Comparison of ENCODE assay signal across 1 cellular context in the genomic region with DNA sequence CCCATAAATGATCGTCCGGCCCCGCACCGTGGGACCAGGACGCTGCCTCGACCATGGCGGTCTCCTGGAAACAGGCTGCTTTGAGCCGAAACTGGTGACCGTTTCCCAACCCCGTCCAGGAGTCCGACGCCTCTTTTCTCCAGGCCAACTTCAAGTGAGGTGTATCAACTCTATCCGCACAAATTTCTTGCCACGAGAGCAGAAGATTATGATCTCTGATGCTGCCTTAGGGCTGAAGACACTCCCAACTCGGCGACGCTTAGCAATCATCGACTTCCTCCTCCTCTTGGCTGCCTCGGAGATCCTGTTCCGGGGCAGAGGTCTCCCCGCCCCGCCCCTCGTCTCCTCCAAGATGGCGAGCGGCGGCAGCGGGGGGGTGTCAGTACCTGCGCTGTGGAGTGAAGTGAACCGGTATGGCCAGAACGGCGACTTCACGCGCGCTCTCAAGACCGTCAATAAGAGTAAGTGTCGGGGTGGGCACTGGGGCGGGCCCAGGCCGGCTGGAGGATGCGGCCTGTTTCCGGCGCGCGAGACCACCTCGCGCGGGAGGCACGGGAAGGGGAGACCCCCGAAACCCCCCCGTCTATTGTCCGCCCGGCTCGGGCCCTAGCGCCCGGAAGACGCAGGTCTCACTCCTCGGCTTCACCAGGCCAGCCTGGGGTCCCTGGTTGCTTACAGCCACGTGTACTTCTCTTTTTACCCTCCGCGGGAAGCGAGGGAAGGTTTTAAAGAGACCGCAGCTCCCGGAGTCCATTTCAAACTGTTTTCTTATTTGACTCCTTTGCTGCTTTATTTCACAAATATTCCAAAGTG.
TF ChIP-seq lines count a peak whose summit lies in the region.

Gene SRP72, plus strand, starts transcription at position 334 of the 813 bp plus-strand sequence. Its CDS starts 19 bp downstream, at position 353.

TF ChIP-seq in HepG2, 621 proteins besides CTCF, POLR2A, EP300 and RAD21 (continued from another document and continues in another):
- TF ChIP-seq, protein P1, sequence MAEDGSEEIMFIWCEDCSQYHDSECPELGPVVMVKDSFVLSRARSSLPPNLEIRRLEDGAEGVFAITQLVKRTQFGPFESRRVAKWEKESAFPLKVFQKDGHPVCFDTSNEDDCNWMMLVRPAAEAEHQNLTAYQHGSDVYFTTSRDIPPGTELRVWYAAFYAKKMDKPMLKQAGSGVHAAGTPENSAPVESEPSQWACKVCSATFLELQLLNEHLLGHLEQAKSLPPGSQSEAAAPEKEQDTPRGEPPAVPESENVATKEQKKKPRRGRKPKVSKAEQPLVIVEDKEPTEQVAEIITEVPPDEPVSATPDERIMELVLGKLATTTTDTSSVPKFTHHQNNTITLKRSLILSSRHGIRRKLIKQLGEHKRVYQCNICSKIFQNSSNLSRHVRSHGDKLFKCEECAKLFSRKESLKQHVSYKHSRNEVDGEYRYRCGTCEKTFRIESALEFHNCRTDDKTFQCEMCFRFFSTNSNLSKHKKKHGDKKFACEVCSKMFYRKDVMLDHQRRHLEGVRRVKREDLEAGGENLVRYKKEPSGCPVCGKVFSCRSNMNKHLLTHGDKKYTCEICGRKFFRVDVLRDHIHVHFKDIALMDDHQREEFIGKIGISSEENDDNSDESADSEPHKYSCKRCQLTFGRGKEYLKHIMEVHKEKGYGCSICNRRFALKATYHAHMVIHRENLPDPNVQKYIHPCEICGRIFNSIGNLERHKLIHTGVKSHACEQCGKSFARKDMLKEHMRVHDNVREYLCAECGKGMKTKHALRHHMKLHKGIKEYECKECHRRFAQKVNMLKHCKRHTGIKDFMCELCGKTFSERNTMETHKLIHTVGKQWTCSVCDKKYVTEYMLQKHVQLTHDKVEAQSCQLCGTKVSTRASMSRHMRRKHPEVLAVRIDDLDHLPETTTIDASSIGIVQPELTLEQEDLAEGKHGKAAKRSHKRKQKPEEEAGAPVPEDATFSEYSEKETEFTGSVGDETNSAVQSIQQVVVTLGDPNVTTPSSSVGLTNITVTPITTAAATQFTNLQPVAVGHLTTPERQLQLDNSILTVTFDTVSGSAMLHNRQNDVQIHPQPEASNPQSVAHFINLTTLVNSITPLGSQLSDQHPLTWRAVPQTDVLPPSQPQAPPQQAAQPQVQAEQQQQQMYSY (CRISPR knock-in tag; IDR thresholded peaks at IDR 0.05): no peak
- TF ChIP-seq TMF1 (CRISPR knock-in tag; IDR thresholded peaks at IDR 0.05; ENCODE audit: low read depth) (no peak), MIER3 (CRISPR knock-in tag; IDR thresholded peaks at IDR 0.05; ENCODE audit: borderline replicate concordance) (0 out of 2 replicates have a peak, but pooled peaks have one; percentile 56), RNF219 (CRISPR knock-in tag; IDR thresholded peaks at IDR 0.05) (0 out of 2 replicates have a peak, but pooled peaks have one; percentile 6), ZNF83 (CRISPR knock-in tag; IDR thresholded peaks at IDR 0.05; ENCODE audit: borderline replicate concordance) (0 out of 2 replicates have a peak, but pooled peaks have one; percentile 66), HHEX (CRISPR knock-in tag; IDR thresholded peaks at IDR 0.05) (0 out of 2 replicates have a peak, but pooled peaks have one; percentile 23), ZC3H4 (CRISPR knock-in tag; IDR thresholded peaks at IDR 0.05; ENCODE audit: borderline replicate concordance) (no peak), CREBL2 (CRISPR knock-in tag; IDR thresholded peaks at IDR 0.05; ENCODE audit: borderline replicate concordance) (0 out of 2 replicates have a peak, but pooled peaks have one; percentile 52), ZNF512 (CRISPR knock-in tag; IDR thresholded peaks at IDR 0.05) (peak; percentile 60; the same call in 1 of the 2 replicates), ZNF589 (CRISPR knock-in tag; conservative IDR thresholded peaks at IDR 0.05) (no peak), ZNF574 (CRISPR knock-in tag; IDR thresholded peaks at IDR 0.05) (peak; percentile 83), ZNF841 (CRISPR knock-in tag; IDR thresholded peaks at IDR 0.05; ENCODE audit: borderline replicate concordance) (no peak), ISL2 (CRISPR knock-in tag; IDR thresholded peaks at IDR 0.05) (0 out of 2 replicates have a peak, but pooled peaks have one; percentile 23), ZNF282 (IDR thresholded peaks at IDR 0.05; ENCODE audit: partially characterized antibody) (no peak), ZBTB2 (CRISPR knock-in tag; IDR thresholded peaks at IDR 0.05; ENCODE audit: low read depth) (no peak), ADNP (CRISPR knock-in tag; IDR thresholded peaks at IDR 0.05) (no peak), CBFB (CRISPR knock-in tag; IDR thresholded peaks at IDR 0.05) (0 out of 2 replicates have a peak, but pooled peaks have one; percentile 39), SMYD3 (CRISPR knock-in tag; IDR thresholded peaks at IDR 0.05) (no peak), ZNF12 (CRISPR knock-in tag; IDR thresholded peaks at IDR 0.05) (no peak), SYNCRIP (IDR thresholded peaks at IDR 0.05; ENCODE audit: insufficient read depth, low read depth, low read length) (no peak), ONECUT2 (CRISPR knock-in tag; IDR thresholded peaks at IDR 0.05) (no peak), ZNF607 (CRISPR knock-in tag; IDR thresholded peaks at IDR 0.05; ENCODE audit: borderline replicate concordance) (no peak; the same call in 1 of the 2 replicates), ZNF839 (CRISPR knock-in tag; IDR thresholded peaks at IDR 0.05; ENCODE audit: borderline replicate concordance) (no peak), HOXA3 (CRISPR knock-in tag; IDR thresholded peaks at IDR 0.05) (peak; percentile 84), TOPORS (CRISPR knock-in tag; IDR thresholded peaks at IDR 0.05) (no peak), ATF3 (CRISPR knock-in tag; IDR thresholded peaks at IDR 0.05) (peak; percentile 46; the same call in 1 of the 2 replicates), E2F1 (CRISPR knock-in tag; IDR thresholded peaks at IDR 0.05) (no peak), FOXM1 (CRISPR knock-in tag; IDR thresholded peaks at IDR 0.05) (no peak), U2AF1 (optimal IDR thresholded peaks at IDR 0.05; ENCODE audit: low read depth, low read length) (no peak), ZNF224 (CRISPR knock-in tag; IDR thresholded peaks at IDR 0.05) (no peak), NCOR1 (IDR thresholded peaks at IDR 0.05; ENCODE audit: borderline replicate concordance, low read length) (no peak; the same call in 1 of the 2 replicates), ZNF235 (CRISPR knock-in tag; IDR thresholded peaks at IDR 0.05; ENCODE audit: borderline replicate concordance) (0 out of 2 replicates have a peak, but pooled peaks have one; percentile 29), TCF7 (IDR thresholded peaks at IDR 0.05; ENCODE audit: low read depth) (no peak), ZNF678 (CRISPR knock-in tag; IDR thresholded peaks at IDR 0.05) (no peak), NKX3-1 (CRISPR knock-in tag; IDR thresholded peaks at IDR 0.05) (no peak), ATRX (CRISPR knock-in tag; IDR thresholded peaks at IDR 0.05; ENCODE audit: borderline replicate concordance) (no peak), SALL2 (CRISPR knock-in tag; IDR thresholded peaks at IDR 0.05) (peak; percentile 23; the same call in 1 of the 2 replicates), REL (CRISPR knock-in tag; conservative IDR thresholded peaks at IDR 0.05) (0 out of 2 replicates have a peak, but pooled peaks have one; percentile 43)
- TF ChIP-seq, protein P2, sequence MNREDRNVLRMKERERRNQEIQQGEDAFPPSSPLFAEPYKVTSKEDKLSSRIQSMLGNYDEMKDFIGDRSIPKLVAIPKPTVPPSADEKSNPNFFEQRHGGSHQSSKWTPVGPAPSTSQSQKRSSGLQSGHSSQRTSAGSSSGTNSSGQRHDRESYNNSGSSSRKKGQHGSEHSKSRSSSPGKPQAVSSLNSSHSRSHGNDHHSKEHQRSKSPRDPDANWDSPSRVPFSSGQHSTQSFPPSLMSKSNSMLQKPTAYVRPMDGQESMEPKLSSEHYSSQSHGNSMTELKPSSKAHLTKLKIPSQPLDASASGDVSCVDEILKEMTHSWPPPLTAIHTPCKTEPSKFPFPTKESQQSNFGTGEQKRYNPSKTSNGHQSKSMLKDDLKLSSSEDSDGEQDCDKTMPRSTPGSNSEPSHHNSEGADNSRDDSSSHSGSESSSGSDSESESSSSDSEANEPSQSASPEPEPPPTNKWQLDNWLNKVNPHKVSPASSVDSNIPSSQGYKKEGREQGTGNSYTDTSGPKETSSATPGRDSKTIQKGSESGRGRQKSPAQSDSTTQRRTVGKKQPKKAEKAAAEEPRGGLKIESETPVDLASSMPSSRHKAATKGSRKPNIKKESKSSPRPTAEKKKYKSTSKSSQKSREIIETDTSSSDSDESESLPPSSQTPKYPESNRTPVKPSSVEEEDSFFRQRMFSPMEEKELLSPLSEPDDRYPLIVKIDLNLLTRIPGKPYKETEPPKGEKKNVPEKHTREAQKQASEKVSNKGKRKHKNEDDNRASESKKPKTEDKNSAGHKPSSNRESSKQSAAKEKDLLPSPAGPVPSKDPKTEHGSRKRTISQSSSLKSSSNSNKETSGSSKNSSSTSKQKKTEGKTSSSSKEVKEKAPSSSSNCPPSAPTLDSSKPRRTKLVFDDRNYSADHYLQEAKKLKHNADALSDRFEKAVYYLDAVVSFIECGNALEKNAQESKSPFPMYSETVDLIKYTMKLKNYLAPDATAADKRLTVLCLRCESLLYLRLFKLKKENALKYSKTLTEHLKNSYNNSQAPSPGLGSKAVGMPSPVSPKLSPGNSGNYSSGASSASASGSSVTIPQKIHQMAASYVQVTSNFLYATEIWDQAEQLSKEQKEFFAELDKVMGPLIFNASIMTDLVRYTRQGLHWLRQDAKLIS (CRISPR knock-in tag; IDR thresholded peaks at IDR 0.05): no peak
